Comparison of ENCODE assay signal across 18 cellular contexts in the genomic region with DNA sequence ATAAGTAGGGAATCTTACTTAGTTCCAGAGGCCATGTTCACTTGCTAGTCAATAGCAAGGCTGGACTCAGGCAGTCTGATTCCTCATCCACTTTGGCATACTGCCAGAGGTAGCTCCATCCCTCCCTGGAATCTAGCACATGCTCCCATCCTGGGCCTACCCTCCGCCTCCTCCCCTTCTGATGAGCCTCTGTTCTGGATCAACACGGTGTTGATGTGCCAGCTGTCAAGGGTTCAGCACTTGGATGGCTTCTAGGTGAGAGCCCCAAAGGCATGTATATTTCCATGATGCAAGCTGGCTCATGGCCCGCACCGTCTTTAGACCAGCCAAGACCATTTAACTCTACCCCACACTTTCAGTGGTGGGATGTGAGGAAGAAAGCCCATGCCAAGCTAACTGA. TPM values are rescaled to one million over a fixed set of nuclear protein-coding genes. Genes with fewer than 3 reads are reported as not detected.
DNase-seq lines count a peak whose midpoint lies in the region; ATAC-seq and FAIRE-seq lines count a peak whose summit lies in the region.
"Had no signal": no experiment of that assay in that cellular context is flagged by ENCODE, and none has a peak within 500 bp of the region (broad histone marks: within the 10 kb centered on the region; RNA-seq: fewer than 3 reads in every experiment).

No MANE protein-coding gene starts in this region.

- CTCF ChIA-PET in activated CD4-positive, alpha-beta memory T cell treated with anti-CD3 and anti-CD28 coated beads for 36 hours (lab: Charles Lee): no interaction called here

- intact Hi-C loops in activated CD4-positive, alpha-beta memory T cell treated with anti-CD3 and anti-CD28 coated beads for 36 hours (cut with micrococcal nuclease): no loop called here

- peaks cover 5% of the 10 kb centered on the region for H3K27me3 Mint-ChIP-seq in activated CD4-positive, alpha-beta memory T cell treated with anti-CD3 and anti-CD28 coated beads for 36 hours

- no peaks in the 10 kb centered on the region for H3K9me3 Mint-ChIP-seq in activated CD4-positive, alpha-beta memory T cell treated with anti-CD3 and anti-CD28 coated beads for 36 hours
- H3K9me3 Mint-ChIP-seq: activated CD4-positive, alpha-beta T cell treated with anti-CD3 and anti-CD28 coated beads, Interleukin-2, amount 10 ng/mL, durations not matched to agents 24 days and 14 days; activated T-cell treated with anti-CD3 and anti-CD28 coated beads, Interleukin-2, amount 50 U/mL, for 72 hours; dendritic cell treated with granulocyte-macrophage colony-stimulating factor and Interleukin-4, amounts not matched to agents 40 ng/mL and 50 ng/mL, for 4 days had no signal

- no peak overlapping the region for H3K27ac Mint-ChIP-seq in activated CD4-positive, alpha-beta memory T cell treated with anti-CD3 and anti-CD28 coated beads for 36 hours
- H3K27ac Mint-ChIP-seq: activated CD4-positive, alpha-beta T cell treated with anti-CD3 and anti-CD28 coated beads, Interleukin-2, amount 10 ng/mL, durations not matched to agents 24 days and 14 days; activated T-cell treated with anti-CD3 and anti-CD28 coated beads, Interleukin-2, amount 50 U/mL, for 72 hours; dendritic cell treated with granulocyte-macrophage colony-stimulating factor and Interleukin-4, amounts not matched to agents 40 ng/mL and 50 ng/mL, for 4 days; progenitor cell of endocrine pancreas had no signal

- POLR2A ChIA-PET in activated CD4-positive, alpha-beta memory T cell treated with anti-CD3 and anti-CD28 coated beads for 36 hours (lab: Charles Lee): no interaction called here

- H3K36me3 Mint-ChIP-seq in activated CD4-positive, alpha-beta memory T cell treated with anti-CD3 and anti-CD28 coated beads for 36 hours: no peaks in the 10 kb centered on the region

- DNase-seq in D341Med (ENCODE audit: low spot score) (peak; percentile 48), NCI-H1694 treated with DMSO at 0.1 percent for 48 hours (lab: John Stamatoyannopoulos, UW) (peak; percentile 93), astrocyte of the hippocampus (ENCODE audit: low read depth, low spot score) (peak; percentile 51), mucosa of gallbladder (ENCODE audit: low spot score) (peak; percentile 24), HTR-8/SVneo (ENCODE audit: insufficient read length, low spot score) (no peak), hippocampal formation (lab: John Stamatoyannopoulos, UW) (no peak)
- no peak for DNase-seq in activated CD4-positive, alpha-beta memory T cell treated with anti-CD3 and anti-CD28 coated beads for 36 hours
- DNase-seq: activated CD4-positive, alpha-beta T cell treated with anti-CD3 and anti-CD28 coated beads, Interleukin-2, amount 10 ng/mL, durations not matched to agents 24 days and 14 days; activated T-cell treated with anti-CD3 and anti-CD28 coated beads, Interleukin-2, amount 50 U/mL, for 72 hours; DND-41; foreskin fibroblast; midbrain; NCI-H1436 treated with DMSO at 0.1 percent for 48 hours had no signal

- no peaks in the 10 kb centered on the region for H3K4me1 Mint-ChIP-seq in activated CD4-positive, alpha-beta memory T cell treated with anti-CD3 and anti-CD28 coated beads for 36 hours (ENCODE audit: low read depth)
- H3K4me1 Mint-ChIP-seq: activated CD4-positive, alpha-beta T cell treated with anti-CD3 and anti-CD28 coated beads, Interleukin-2, amount 10 ng/mL, durations not matched to agents 24 days and 14 days had no signal

- no peak for ATAC-seq in GM18867 (IDR thresholded peaks at IDR 0.05; ENCODE audit: unreplicated experiment)
- ATAC-seq: activated T-cell treated with anti-CD3 and anti-CD28 coated beads, Interleukin-2, amount 50 U/mL, for 72 hours; Panc1 had no signal

- no peak overlapping the region for H3K4me3 Mint-ChIP-seq in activated CD4-positive, alpha-beta memory T cell treated with anti-CD3 and anti-CD28 coated beads for 36 hours
- H3K4me3 Mint-ChIP-seq: activated CD4-positive, alpha-beta T cell treated with anti-CD3 and anti-CD28 coated beads, Interleukin-2, amount 10 ng/mL, durations not matched to agents 24 days and 14 days; activated T-cell treated with anti-CD3 and anti-CD28 coated beads, Interleukin-2, amount 50 U/mL, for 72 hours; dendritic cell treated with granulocyte-macrophage colony-stimulating factor and Interleukin-4, amounts not matched to agents 40 ng/mL and 50 ng/mL, for 4 days had no signal

- FAIRE-seq in HTR-8/SVneo (lab: Jason Lieb, UNC): no peak

RNA-seq across cellular contexts. Expression of a gene that starts 36.4 kb away (rescaled TPM):
- total RNA-seq in mucosa of gallbladder: 3.6 TPM
- 1 to 10 TPM in 1 of 2 experiments, under 1 TPM in 1; 0.97 to 1.3 TPM for total RNA-seq in activated CD4-positive, alpha-beta memory T cell treated with anti-CD3 and anti-CD28 coated beads for 36 hours
- total RNA-seq: activated CD4-positive, alpha-beta T cell treated with anti-CD3 and anti-CD28 coated beads, Interleukin-2, amount 10 ng/mL, durations not matched to agents 24 days and 14 days; T-helper 1 cell treated with Interleukin-12 subunit alpha and Interleukin-12 subunit beta and Interleukin-4 antibody, amounts not matched to agents 30 ng/mL and 1 ng/mL, for 36 hours had no signal

RNA-seq across cellular contexts. Expression of a gene that starts 36.9 kb away (rescaled TPM):
- total RNA-seq in mucosa of gallbladder: 84.6 TPM
- 10 to 100 TPM; 50.8 to 52.3 TPM for total RNA-seq in activated CD4-positive, alpha-beta memory T cell treated with anti-CD3 and anti-CD28 coated beads for 36 hours

RNA-seq across cellular contexts. Expression of a gene that starts 38.9 kb away (rescaled TPM):
- total RNA-seq in mucosa of gallbladder: 4.4 TPM
- 1 to 10 TPM; 3.0 to 3.2 TPM for total RNA-seq in activated CD4-positive, alpha-beta memory T cell treated with anti-CD3 and anti-CD28 coated beads for 36 hours

RNA-seq across cellular contexts. Expression of a gene that starts 43.6 kb away (rescaled TPM):
- 8.4 TPM for total RNA-seq in mucosa of gallbladder
- 1 to 10 TPM; 1.5 to 2.3 TPM for total RNA-seq in activated CD4-positive, alpha-beta memory T cell treated with anti-CD3 and anti-CD28 coated beads for 36 hours

Comparison
In these comparisons a context has a peak if more than half of its experiments do, and no peak if none do; other contexts are left out.
1. DNase-seq: peak in D341Med (single experiment), NCI-H1694 treated with DMSO at 0.1 percent for 48 hours (single experiment), astrocyte of the hippocampus (single experiment) and mucosa of gallbladder (single experiment); none in HTR-8/SVneo (single experiment), activated CD4-positive, alpha-beta memory T cell treated with anti-CD3 and anti-CD28 coated beads for 36 hours (single experiment) and hippocampal formation (0 of 2).